In genomic region chr19:39996811-39997594, GRCh38 we compare ENCODE assay signal across 8 cellular contexts. TPM values are rescaled to one million over a fixed set of nuclear protein-coding genes. Genes with fewer than 3 reads are reported as not detected.
DNase-seq lines count a peak whose midpoint lies in the region; ATAC-seq and TF ChIP-seq lines count a peak whose summit lies in the region.

ZNF546 (plus strand) TSS chr19:39997060; CDS start chr19:39998327, 1,267 bp downstream.

- H3K27ac Mint-ChIP-seq in activated naive CD4-positive, alpha-beta T cell treated with anti-CD3 and anti-CD28 coated beads, Interleukin-2, amount 50 U/mL, for 24 hours: peak within 1 kb of the TSS; percentile 97

- DNase-seq in GM04503 (ENCODE audit: low read depth) (peak; percentile 59), NCI-H1092 (lab: John Stamatoyannopoulos, UW) (peak; percentile 48), SK-N-MC (ENCODE audit: low read depth, low spot score) (peak; percentile 48), glomerular endothelial cell (ENCODE audit: extremely low read depth, low read depth, low spot score) (peak; percentile 58), nucleus accumbens (lab: John Stamatoyannopoulos, UW) (peak; percentile 26 to 94 (median 86)), suprapubic skin (ENCODE audit: low spot score in 2 of 2) (peak; percentile 92 to 94)

- peak within 1 kb of the TSS; percentile 95 for H3K4me3 ChIP-seq in SK-N-MC
- peak within 1 kb of the TSS; percentile 61 for H3K4me3 ChIP-seq in suprapubic skin

- H3K27ac ChIP-seq in SK-N-MC: peak within 1 kb of the TSS; percentile 52
- H3K27ac ChIP-seq in suprapubic skin: peak within 1 kb of the TSS; percentile 72

- H3K9me3 Mint-ChIP-seq in activated naive CD4-positive, alpha-beta T cell treated with anti-CD3 and anti-CD28 coated beads, Interleukin-2, amount 50 U/mL, for 24 hours: peaks cover 5% of the 10 kb centered on the region

- TF ChIP-seq CTCF in suprapubic skin (IDR thresholded peaks at IDR 0.05): no peak

- H3K9me3 ChIP-seq in SK-N-MC (ENCODE audit: low read depth, low read length) (no peaks in the 10 kb centered on the region), suprapubic skin (no peaks in the 10 kb centered on the region)

- no peak for TF ChIP-seq EP300 in suprapubic skin (IDR thresholded peaks at IDR 0.05)

- ATAC-seq in HG02610 (IDR thresholded peaks at IDR 0.05; ENCODE audit: unreplicated experiment): peak; percentile 75

- under 1% methylated on average over 23 of the region's 50 CpGs for WGBS in suprapubic skin

- H3K36me3 ChIP-seq in SK-N-MC (ENCODE audit: insufficient read depth, low read length) (no peaks in the 10 kb centered on the region), suprapubic skin (no peaks in the 10 kb centered on the region)

- peak within 1 kb of the TSS; percentile 97 for H3K4me3 Mint-ChIP-seq in activated naive CD4-positive, alpha-beta T cell treated with anti-CD3 and anti-CD28 coated beads, Interleukin-2, amount 50 U/mL, for 24 hours

- H3K27me3 Mint-ChIP-seq in activated naive CD4-positive, alpha-beta T cell treated with anti-CD3 and anti-CD28 coated beads, Interleukin-2, amount 50 U/mL, for 24 hours: no peaks in the 10 kb centered on the region

- H3K4me1 ChIP-seq in suprapubic skin: peaks cover 18% of the 10 kb centered on the region

- peaks cover 45% of the 10 kb centered on the region for H3K4me1 Mint-ChIP-seq in activated naive CD4-positive, alpha-beta T cell treated with anti-CD3 and anti-CD28 coated beads, Interleukin-2, amount 50 U/mL, for 24 hours

- no peaks in the 10 kb centered on the region for H3K27me3 ChIP-seq in suprapubic skin

- peak within 1 kb of the TSS; percentile 87 for H3K9ac ChIP-seq in SK-N-MC (ENCODE audit: insufficient read length)

- peak in 1 of 2 donors; percentile 89 for TF ChIP-seq POLR2A in suprapubic skin (IDR thresholded peaks at IDR 0.05)

- peaks cover 10% of the 10 kb centered on the region for H3K36me3 Mint-ChIP-seq in activated naive CD4-positive, alpha-beta T cell treated with anti-CD3 and anti-CD28 coated beads, Interleukin-2, amount 50 U/mL, for 24 hours

RNA-seq across cellular contexts. Expression of gene ZNF546, which starts in this region (rescaled TPM):
- total RNA-seq in glomerular endothelial cell (0.99 and 2.7 TPM in 2 replicates), suprapubic skin (1 to 10 TPM in 2 of 4 donors, under 1 TPM in 2; 0.72 to 6.2 (median 1.5) TPM)

Comparison
In these comparisons a context has a peak if more than half of its experiments do, and no peak if none do; other contexts are left out.
1. Peak in every context shown above with its lines: DNase-seq, ATAC-seq, H3K4me3 ChIP-seq and H3K27ac ChIP-seq.